ENCODE assay signal across 13 cellular contexts in the genomic region with DNA sequence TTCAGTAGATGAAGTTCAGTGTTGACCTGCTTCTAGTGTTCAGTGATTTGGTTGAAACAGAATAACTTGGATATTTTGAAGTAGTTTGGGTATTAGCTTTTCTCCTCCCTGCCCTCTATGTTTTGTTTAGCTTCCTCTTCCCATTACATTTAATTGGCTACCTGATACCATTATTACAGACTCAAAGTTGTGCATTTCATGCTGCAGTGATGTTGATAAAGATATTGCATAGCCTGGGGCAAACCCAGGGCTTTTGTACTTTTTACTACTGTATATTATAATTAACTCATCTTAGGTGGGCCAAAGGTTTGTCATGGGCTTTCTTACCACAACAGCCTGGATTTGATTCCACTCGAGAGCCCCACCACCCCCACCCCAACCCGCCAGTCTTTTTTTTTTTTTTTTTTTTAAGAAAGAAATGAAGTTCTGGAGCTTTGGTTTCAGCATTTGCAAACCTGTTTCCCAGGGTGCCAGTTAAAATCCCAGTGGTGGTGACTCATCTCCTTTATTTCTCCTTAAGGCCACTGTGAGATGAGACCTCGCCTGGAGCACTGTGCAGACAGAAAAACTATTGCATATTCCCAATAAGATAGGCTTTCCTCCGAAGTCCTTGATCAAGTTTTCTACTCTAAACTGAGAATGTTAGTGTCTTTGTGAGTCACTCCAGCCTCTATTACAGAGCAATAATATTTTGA.
A peak's percentile ranks its signal among the peaks of the same experiment; 100 is the strongest.
DNase-seq lines count a peak whose midpoint lies in the region; ATAC-seq, FAIRE-seq and TF ChIP-seq lines count a peak whose summit lies in the region.
"Had no signal": no experiment of that assay in that cellular context is flagged by ENCODE, and none has a peak within 500 bp of the region (broad histone marks: within the 10 kb centered on the region; RNA-seq: fewer than 3 reads in every experiment).

No MANE protein-coding gene starts in this region.

- peak; percentile 2 for DNase-seq in GM03348 (ENCODE audit: low spot score)
- DNase-seq in NCI-H1417 (lab: John Stamatoyannopoulos, UW) = peak in 2 of 3 experiments; percentile 52 to 93
- DNase-seq in K562 (ENCODE audit: extremely low read depth in 1 of 4, low spot score in 3 of 4) = no peak
- no peak for DNase-seq in mesothelial cell of epicardium (ENCODE audit: low spot score in 2 of 2, unreplicated experiment in 2 of 2)
- DNase-seq in T-helper 9 cell = no peak
- DNase-seq in ACHN = no peak
- no peak for DNase-seq in pancreas
- no peak for DNase-seq in activated CD8-positive, alpha-beta memory T cell treated with anti-CD3 and anti-CD28 coated beads, Interleukin-2, amount 50 U/mL, for 48 hours
- DNase-seq: activated CD4-positive, alpha-beta T cell treated with anti-CD3 and anti-CD28 coated beads, Interleukin-2, amount 50 U/mL, for 1 hour; CD8-positive, alpha-beta memory T cell; NCI-H446 treated with DMSO at 0.1 percent for 48 hours; right cardiac atrium had no signal

- H3K27ac Mint-ChIP-seq in mesothelial cell of epicardium = peak overlapping the region; percentile 86
- H3K27ac Mint-ChIP-seq: activated T-helper 2 cell treated with anti-CD3 and anti-CD28 coated beads, Interferon-gamma antibody, Interleukin-2, Interleukin-4, amounts not matched to agents 10 μg/mL and 5 μg/mL and 100 μg/mL, durations not matched to agents 14 hours and 24 hours and 36 hours; CD8-positive, alpha-beta memory T cell had no signal

- peak overlapping the region; percentile 48; the same call in 1 of the 2 replicates for H2AFZ ChIP-seq in K562 (ENCODE audit: low read depth, low read length)

- no peaks in the 10 kb centered on the region for H3K9me1 ChIP-seq in K562 (ENCODE audit: control insufficient read depth, insufficient read depth, low read length)

- no peaks in the 10 kb centered on the region for H3K4me1 ChIP-seq in K562 (replicated peaks in 1 of 2; ENCODE audit: control insufficient read depth in 2 of 2, insufficient read depth in 2 of 2, low read length in 2 of 2)
- H3K4me1 ChIP-seq in pancreas = no peaks in the 10 kb centered on the region

- H4K20me1 ChIP-seq in K562 (replicated peaks; ENCODE audit: control insufficient read depth, insufficient read depth, low read length) = no peaks in the 10 kb centered on the region

- H3K9me3 Mint-ChIP-seq in mesothelial cell of epicardium = no peaks in the 10 kb centered on the region
- H3K9me3 Mint-ChIP-seq: activated T-helper 2 cell treated with anti-CD3 and anti-CD28 coated beads, Interferon-gamma antibody, Interleukin-2, Interleukin-4, amounts not matched to agents 10 μg/mL and 5 μg/mL and 100 μg/mL, durations not matched to agents 14 hours and 24 hours and 36 hours; CD8-positive, alpha-beta memory T cell had no signal

- no peak overlapping the region for H3K27ac ChIP-seq in K562 (ENCODE audit: extremely low read depth, low read depth, low read length)
- no peak overlapping the region for H3K27ac ChIP-seq in pancreas

- no peaks in the 10 kb centered on the region for H3K36me3 ChIP-seq in K562 (ENCODE audit: control insufficient read depth, insufficient read depth, low read length)
- H3K36me3 ChIP-seq in pancreas = no peaks in the 10 kb centered on the region

- H3K4me2 ChIP-seq in K562 (ENCODE audit: insufficient read depth, low read length) = no peak overlapping the region

- H3K27me3 Mint-ChIP-seq in mesothelial cell of epicardium (ENCODE audit: low read depth) = no peaks in the 10 kb centered on the region
- H3K27me3 Mint-ChIP-seq: CD8-positive, alpha-beta memory T cell had no signal

- TF ChIP-seq RAD21 in K562 (CRISPR knock-in tag; conservative IDR thresholded peaks at IDR 0.05 in 1 of 2, IDR thresholded peaks at IDR 0.05 in 1 of 2) = no peak

- no peak overlapping the region for H3K4me3 ChIP-seq in K562
- H3K4me3 ChIP-seq in pancreas = no peak overlapping the region

- no peak for TF ChIP-seq POLR2A in K562 (conservative IDR thresholded peaks at IDR 0.05)

- CTCF ChIA-PET in K562 (lab: Yijun Ruan, JAX; ENCODE audit: low intra/inter-chr PET ratio) = no interaction called here

- peaks cover 60% of the 10 kb centered on the region for H3K4me1 Mint-ChIP-seq in mesothelial cell of epicardium
- H3K4me1 Mint-ChIP-seq: CD8-positive, alpha-beta memory T cell had no signal

- H3K79me2 ChIP-seq in K562 (ENCODE audit: control insufficient read depth, insufficient read depth, low read length) = no peaks in the 10 kb centered on the region

- intact Hi-C loops in K562 (cut with micrococcal nuclease) = no loop called here
- intact Hi-C loops in pancreas (cut with DNase I) = no loop called here

- in situ Hi-C loops in K562 (cut with MboI) (no loop called here), ACHN (cut with HindIII; ENCODE audit: low pct_ligation_motif_present, low pct_unique_long_range_greater_than_20kb, low sequenced_read_pairs) (no loop called here)

- BruUV-seq in K562 (replicated peaks; lab: Mats Ljungman, UMichigan) = no TSS peak

- POLR2A ChIA-PET in K562 (lab: Yijun Ruan, JAX) = interaction anchor here (0.6 kb wide), 1 partner anchor 32 kb away, joined by 3 read pairs; no protein-coding TSS in a partner anchor

- FAIRE-seq in K562 (lab: Jason Lieb, UNC) (no peak), pancreas (lab: Jason Lieb, UNC) (no peak)

- 47% methylated on average over 3 of the region's 4 CpGs for WGBS in K562 (ENCODE audit: insufficient coverage, low coverage, missing lambda C conversion rate)
- WGBS in pancreas, 2 donors = 61 to 72% methylated on average over 4 of the region's 4 CpGs

- no peaks in the 10 kb centered on the region for H3K9me3 ChIP-seq in K562 (replicated peaks; ENCODE audit: control insufficient read depth, insufficient read depth, low read depth, low read length)
- H3K9me3 ChIP-seq in pancreas = no peaks in the 10 kb centered on the region

- no peak overlapping the region for H3K4me3 Mint-ChIP-seq in mesothelial cell of epicardium
- H3K4me3 Mint-ChIP-seq: CD8-positive, alpha-beta memory T cell had no signal

- ATAC-seq in K562 (no peak; the same call in 2 of the 3 replicates), pancreas (no peak)
- ATAC-seq: right cardiac atrium had no signal

- H3K27me3 ChIP-seq in K562 (ENCODE audit: control insufficient read depth in 2 of 2, insufficient read depth in 2 of 2, low read length in 2 of 2) (no peaks in the 10 kb centered on the region), pancreas (no peaks in the 10 kb centered on the region)

- no peak overlapping the region for H3K9ac ChIP-seq in K562 (ENCODE audit: insufficient read depth in 1 of 2, low read depth in 2 of 2, low read length in 2 of 2)

- TF ChIP-seq CTCF in K562 (IDR thresholded peaks at IDR 0.05 in 2 of 3, conservative IDR thresholded peaks at IDR 0.05 in 1 of 3; ENCODE audit: insufficient read depth in 2 of 3, low read depth in 1 of 3, low read length in 3 of 3) (no peak), mesothelial cell of epicardium (IDR thresholded peaks at IDR 0.05; ENCODE audit: unreplicated experiment) (no peak), pancreas (IDR thresholded peaks at IDR 0.05) (no peak)

- TF ChIP-seq EP300 in K562 (IDR thresholded peaks at IDR 0.05; ENCODE audit: low read length) = no peak

- H3K36me3 Mint-ChIP-seq in mesothelial cell of epicardium = no peaks in the 10 kb centered on the region
- H3K36me3 Mint-ChIP-seq: CD8-positive, alpha-beta memory T cell had no signal

TF ChIP-seq in K562, 482 proteins besides CTCF, POLR2A, EP300 and RAD21:
- peak; percentile 52; the same call in 1 of the 2 replicates for TF ChIP-seq JUND (IDR thresholded peaks at IDR 0.05; ENCODE audit: borderline replicate concordance, low read depth, low read length)
- TF ChIP-seq JUND (tag; IDR thresholded peaks at IDR 0.05; ENCODE audit: borderline replicate concordance, low read depth, low read length) = no peak
- TF ChIP-seq, protein P1, sequence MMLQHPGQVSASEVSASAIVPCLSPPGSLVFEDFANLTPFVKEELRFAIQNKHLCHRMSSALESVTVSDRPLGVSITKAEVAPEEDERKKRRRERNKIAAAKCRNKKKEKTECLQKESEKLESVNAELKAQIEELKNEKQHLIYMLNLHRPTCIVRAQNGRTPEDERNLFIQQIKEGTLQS (IDR thresholded peaks at IDR 0.05) = peak; percentile 51
- TF ChIP-seq, protein P1 (CRISPR knock-in tag; conservative IDR thresholded peaks at IDR 0.05) = no peak
- TF ChIP-seq SMARCA4 (IDR thresholded peaks at IDR 0.05) = no peak

Comparison
In these comparisons a context has a peak if more than half of its experiments do, and no peak if none do; other contexts are left out.
1. DNase-seq: peak in GM03348 (single experiment) and NCI-H1417 (2 of 3); none in K562 (0 of 4), mesothelial cell of epicardium (0 of 2), T-helper 9 cell (single experiment), ACHN (single experiment), pancreas (0 of 6) and activated CD8-positive, alpha-beta memory T cell treated with anti-CD3 and anti-CD28 coated beads, Interleukin-2, amount 50 U/mL, for 48 hours (single experiment).